8 cellular contexts compared by ENCODE assay signal in genomic region chr12:56634837-56635538, GRCh38. TPM values are rescaled to one million over a fixed set of nuclear protein-coding genes. Genes with fewer than 3 reads are reported as not detected.
A peak's percentile ranks its signal among the peaks of the same experiment; 100 is the strongest.
DNase-seq lines count a peak whose midpoint lies in the region; ATAC-seq lines count a peak whose summit lies in the region.

No MANE protein-coding gene starts in this region.

- no peaks in the 10 kb centered on the region for H3K9me3 Mint-ChIP-seq in activated CD4-positive, alpha-beta T cell treated with anti-CD3 and anti-CD28 coated beads, Interleukin-2, amount 10 ng/mL, durations not matched to agents 24 days and 14 days

- no peaks in the 10 kb centered on the region for H3K27me3 Mint-ChIP-seq in activated CD4-positive, alpha-beta T cell treated with anti-CD3 and anti-CD28 coated beads, Interleukin-2, amount 10 ng/mL, durations not matched to agents 24 days and 14 days

- intact Hi-C loops in activated CD4-positive, alpha-beta T cell treated with anti-CD3 and anti-CD28 coated beads, Interleukin-2, amount 10 ng/mL, durations not matched to agents 24 days and 14 days (cut with micrococcal nuclease), result loop anchor here (5.0 to 10.0 kb wide), 5 partner anchors 300 to 610 kb away; partner anchors contain the start of genes IL23A, NAB2, PAN2 and RPL41
- intact Hi-C loops in left colon (cut with DNase I, micrococcal nuclease), result loop anchor here in 1 of 2 donors (5.0 to 10.0 kb wide), 2 partner anchors 50 to 113 kb away; partner anchors contain the start of genes PTGES3 and RBMS2

- DNase-seq in NCI-H2081 (lab: John Stamatoyannopoulos, UW), result peak; percentile 73 to 79
- DNase-seq in NCI-H2081 treated with DMSO at 0.1 percent for 48 hours (lab: John Stamatoyannopoulos, UW), result no peak
- DNase-seq in NCI-H510A treated with DMSO at 0.1 percent for 48 hours (lab: John Stamatoyannopoulos, UW), result peak; percentile 81
- DNase-seq in activated CD4-positive, alpha-beta T cell treated with anti-CD3 and anti-CD28 coated beads, Interleukin-2, amount 10 ng/mL, durations not matched to agents 24 days and 14 days, result peak; percentile 92
- peak; percentile 46 for DNase-seq in dedifferentiated amniotic fluid mesenchymal stem cell (ENCODE audit: extremely low spot score)
- DNase-seq in left colon, result peak; percentile 86 to 91
- DNase-seq in stimulated activated CD4-positive, alpha-beta T cell treated with anti-CD3 and anti-CD28 coated beads, Interleukin-2, amount 100 ng/mL, for 48 hours, result peak; percentile 47 to 59

- H3K4me1 Mint-ChIP-seq in activated CD4-positive, alpha-beta T cell treated with anti-CD3 and anti-CD28 coated beads, Interleukin-2, amount 10 ng/mL, durations not matched to agents 24 days and 14 days, result peaks cover 70% of the 10 kb centered on the region

- H3K4me3 Mint-ChIP-seq in activated CD4-positive, alpha-beta T cell treated with anti-CD3 and anti-CD28 coated beads, Interleukin-2, amount 10 ng/mL, durations not matched to agents 24 days and 14 days, result peak overlapping the region; percentile 99

- H3K27ac Mint-ChIP-seq in activated CD4-positive, alpha-beta T cell treated with anti-CD3 and anti-CD28 coated beads, Interleukin-2, amount 10 ng/mL, durations not matched to agents 24 days and 14 days, result peak overlapping the region; percentile 93

- peaks cover 35% of the 10 kb centered on the region for H3K36me3 Mint-ChIP-seq in activated CD4-positive, alpha-beta T cell treated with anti-CD3 and anti-CD28 coated beads, Interleukin-2, amount 10 ng/mL, durations not matched to agents 24 days and 14 days (ENCODE audit: low read depth)

- peak; percentile 30 for ATAC-seq in HG03342 (IDR thresholded peaks at IDR 0.05; ENCODE audit: unreplicated experiment)
- ATAC-seq in left colon, result peak; percentile 52

RNA-seq across cellular contexts. Expression of gene BAZ2A, which starts 4.9 kb away (rescaled TPM):
- 117 and 118 TPM in 2 replicates for total RNA-seq in activated CD4-positive, alpha-beta T cell treated with anti-CD3 and anti-CD28 coated beads, Interleukin-2, amount 10 ng/mL, durations not matched to agents 24 days and 14 days
- 100 to 1,000 TPM; 105 to 107 TPM for total RNA-seq in left colon

RNA-seq across cellular contexts. Expression of gene ATP5F1B, which starts 10.8 kb away (rescaled TPM):
- total RNA-seq in activated CD4-positive, alpha-beta T cell treated with anti-CD3 and anti-CD28 coated beads, Interleukin-2, amount 10 ng/mL, durations not matched to agents 24 days and 14 days, result 760 and 771 TPM in 2 replicates
- 1,000 to 10,000 TPM; 1,197 to 1,516 TPM for total RNA-seq in left colon

RNA-seq across cellular contexts. Expression of gene PTGES3, which starts 53.1 kb away (rescaled TPM):
- total RNA-seq in activated CD4-positive, alpha-beta T cell treated with anti-CD3 and anti-CD28 coated beads, Interleukin-2, amount 10 ng/mL, durations not matched to agents 24 days and 14 days, result 351 and 357 TPM in 2 replicates
- total RNA-seq in left colon, result 100 to 1,000 TPM; 149 to 160 TPM
